Comparison of ENCODE assay signal across 13 cellular contexts in the genomic region with DNA sequence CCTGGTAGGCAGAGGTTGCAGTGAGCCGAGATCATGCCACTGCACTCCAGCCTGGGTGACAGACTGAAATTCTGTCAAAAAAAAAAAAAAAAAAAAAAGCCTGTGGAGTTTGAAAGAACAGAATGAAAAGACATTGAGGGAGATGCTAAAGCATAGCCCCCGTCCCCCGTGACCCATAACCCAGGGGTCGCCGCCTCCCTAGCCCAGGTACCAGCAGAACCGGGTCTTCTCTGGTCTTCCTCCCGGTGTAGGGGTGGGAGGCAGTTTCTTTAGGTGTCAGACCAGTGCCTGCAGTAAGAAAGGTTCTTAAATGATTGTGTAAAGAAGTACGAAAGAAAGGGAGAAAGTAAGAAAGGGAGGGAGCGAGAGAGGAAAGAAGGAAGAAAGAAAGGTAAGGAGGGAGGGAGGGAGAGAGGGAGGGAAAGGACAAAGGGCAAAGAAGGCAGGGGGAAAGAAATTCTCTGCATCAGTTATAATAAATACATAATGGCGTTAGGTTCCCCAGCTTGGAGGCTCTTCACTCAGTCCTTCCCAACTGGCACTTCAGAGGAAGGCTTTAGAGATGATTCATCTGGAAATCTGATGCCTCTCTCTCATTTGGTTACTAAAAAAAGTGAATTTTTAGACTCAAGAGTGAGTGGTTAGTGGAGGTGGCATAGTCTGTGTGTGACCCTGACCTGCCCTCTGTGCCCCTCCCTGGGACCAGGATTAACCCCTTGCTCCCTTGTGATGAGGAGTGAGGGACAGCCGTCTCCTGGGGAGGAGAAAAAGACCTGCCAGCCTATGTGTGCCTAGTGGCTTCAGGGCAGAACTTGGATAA. TPM values are rescaled to one million over a fixed set of nuclear protein-coding genes. Genes with fewer than 3 reads are reported as not detected.
DNase-seq lines count a peak whose midpoint lies in the region; ATAC-seq and TF ChIP-seq lines count a peak whose summit lies in the region.
"Had no signal": no experiment of that assay in that cellular context is flagged by ENCODE, and none has a peak within 500 bp of the region (broad histone marks: within the 10 kb centered on the region; RNA-seq: fewer than 3 reads in every experiment).

No MANE protein-coding gene starts in this region.

- no TSS peak for BruUV-seq in Panc1 (replicated peaks; lab: Mats Ljungman, UMichigan)

- peak overlapping the region; percentile 65 for H3K4me2 ChIP-seq in fibroblast of lung (ENCODE audit: extremely low read depth, insufficient read depth, low read length)

- H3K9me3 ChIP-seq in Panc1 (ENCODE audit: control insufficient read depth, insufficient read depth, low read depth, low read length) = no peaks in the 10 kb centered on the region
- no peaks in the 10 kb centered on the region for H3K9me3 ChIP-seq in fibroblast of lung (ENCODE audit: control insufficient read depth, insufficient read depth, low read depth, low read length)
- H3K9me3 ChIP-seq: thyroid gland had no signal

- in situ Hi-C loops in Panc1 (cut with HindIII; ENCODE audit: low pct_unique_long_range_greater_than_20kb, low sequenced_read_pairs) = no loop called here

- peak overlapping the region; percentile 87 for H3K27ac Mint-ChIP-seq in activated naive CD4-positive, alpha-beta T cell treated with anti-CD3 and anti-CD28 coated beads, Interleukin-2, amount 50 U/mL, for 24 hours
- H3K27ac Mint-ChIP-seq in stimulated activated naive B cell treated with anti-CD40 and anti-IgM and Interleukin-4, amounts not matched to agents 10 μg/mL and 1 μg/mL and 100 μg/mL, for 72 hours = peak overlapping the region; percentile 88

- POLR2A ChIA-PET in Panc1 (lab: Charles Lee) = no interaction called here

- peaks cover 80% of the 10 kb centered on the region for H3K4me1 Mint-ChIP-seq in activated naive CD4-positive, alpha-beta T cell treated with anti-CD3 and anti-CD28 coated beads, Interleukin-2, amount 50 U/mL, for 24 hours
- H3K4me1 Mint-ChIP-seq in stimulated activated naive B cell treated with anti-CD40 and anti-IgM and Interleukin-4, amounts not matched to agents 10 μg/mL and 1 μg/mL and 100 μg/mL, for 72 hours = peaks cover 44 to 86% of the 10 kb centered on the region in 2 donors

- ATAC-seq in Panc1 (peak; percentile 38; the same call in 1 of the 2 replicates), HG02642 (IDR thresholded peaks at IDR 0.05; ENCODE audit: poor library complexity, unreplicated experiment) (no peak)
- ATAC-seq in stimulated activated naive B cell treated with anti-CD40 and anti-IgM and Interleukin-4, amounts not matched to agents 10 μg/mL and 1 μg/mL and 100 μg/mL, for 72 hours (replicated peaks) = no peak

- H3K4me3 Mint-ChIP-seq in activated naive CD4-positive, alpha-beta T cell treated with anti-CD3 and anti-CD28 coated beads, Interleukin-2, amount 50 U/mL, for 24 hours = peak overlapping the region; percentile 20
- peak overlapping the region in 1 of 2 donors; percentile 50 for H3K4me3 Mint-ChIP-seq in stimulated activated naive B cell treated with anti-CD40 and anti-IgM and Interleukin-4, amounts not matched to agents 10 μg/mL and 1 μg/mL and 100 μg/mL, for 72 hours

- no peaks in the 10 kb centered on the region for H4K20me1 ChIP-seq in fibroblast of lung (ENCODE audit: control insufficient read depth, extremely low read depth, insufficient read depth, low read length)

- H2AFZ ChIP-seq in fibroblast of lung (ENCODE audit: low read length) = peak overlapping the region; percentile 57

- no peaks in the 10 kb centered on the region for H3K36me3 ChIP-seq in Panc1 (ENCODE audit: control insufficient read depth, insufficient read depth, low read length)
- no peaks in the 10 kb centered on the region for H3K36me3 ChIP-seq in fibroblast of lung (ENCODE audit: control insufficient read depth, insufficient read depth, low read length)
- H3K36me3 ChIP-seq: thyroid gland had no signal

- H3K27ac ChIP-seq in Panc1 (ENCODE audit: low read length) (no peak overlapping the region), fibroblast of lung (ENCODE audit: insufficient read depth, low read length) (peak overlapping the region; percentile 83)
- H3K27ac ChIP-seq: thyroid gland had no signal

- H3K9me3 Mint-ChIP-seq in activated naive CD4-positive, alpha-beta T cell treated with anti-CD3 and anti-CD28 coated beads, Interleukin-2, amount 50 U/mL, for 24 hours = no peaks in the 10 kb centered on the region
- H3K9me3 Mint-ChIP-seq in stimulated activated naive B cell treated with anti-CD40 and anti-IgM and Interleukin-4, amounts not matched to agents 10 μg/mL and 1 μg/mL and 100 μg/mL, for 72 hours = no peaks in the 10 kb centered on the region

- H3K27me3 ChIP-seq in Panc1 (ENCODE audit: control insufficient read depth, insufficient read depth, low read length) (no peaks in the 10 kb centered on the region; the same call in 1 of the 2 replicates), fibroblast of lung (ENCODE audit: control insufficient read depth, insufficient read depth, low read length) (no peaks in the 10 kb centered on the region)
- H3K27me3 ChIP-seq: thyroid gland had no signal

- no peak for DNase-seq in activated naive CD4-positive, alpha-beta T cell (lab: John Stamatoyannopoulos, UW)
- DNase-seq in Panc1 (ENCODE audit: low read depth, low spot score) (no peak), fibroblast of lung (ENCODE audit: low read depth in 2 of 2) (peak; percentile 72), activated gamma-delta T cell (lab: John Stamatoyannopoulos, UW) (no peak)
- DNase-seq in stimulated activated naive B cell treated with anti-CD40 and anti-IgM and Interleukin-4, amounts not matched to agents 10 μg/mL and 1 μg/mL and 100 μg/mL, for 72 hours = no peak
- no peak for DNase-seq in central memory CD4-positive, alpha-beta T cell
- DNase-seq: activated naive CD4-positive, alpha-beta T cell treated with Interleukin-2 at 50 U/mL for 16 hours; midbrain; NCI-H2081 treated with DMSO at 0.1 percent for 48 hours; thyroid gland had no signal

- H3K4me3 ChIP-seq in Panc1 (ENCODE audit: low read depth in 2 of 2, low read length in 2 of 2) (no peak overlapping the region), fibroblast of lung (replicated peaks in 1 of 4; ENCODE audit: control extremely low read depth in 1 of 4, insufficient read depth in 1 of 4, low read depth in 3 of 4, low read length in 4 of 4) (no peak overlapping the region)
- H3K4me3 ChIP-seq: thyroid gland had no signal

- peaks cover 7% of the 10 kb centered on the region for H3K36me3 Mint-ChIP-seq in activated naive CD4-positive, alpha-beta T cell treated with anti-CD3 and anti-CD28 coated beads, Interleukin-2, amount 50 U/mL, for 24 hours
- peaks cover 15 to 31% of the 10 kb centered on the region in 2 donors for H3K36me3 Mint-ChIP-seq in stimulated activated naive B cell treated with anti-CD40 and anti-IgM and Interleukin-4, amounts not matched to agents 10 μg/mL and 1 μg/mL and 100 μg/mL, for 72 hours

- CTCF ChIA-PET in Panc1 (lab: Charles Lee) = no interaction called here

- peak overlapping the region; percentile 48 for H3K9ac ChIP-seq in fibroblast of lung (ENCODE audit: insufficient read depth, low read length)

- H3K79me2 ChIP-seq in fibroblast of lung (ENCODE audit: control insufficient read depth, insufficient read depth, low read length) = no peaks in the 10 kb centered on the region

- H3K4me1 ChIP-seq in Panc1 (ENCODE audit: control insufficient read depth, insufficient read depth, low read length) (no peaks in the 10 kb centered on the region), fibroblast of lung (ENCODE audit: control insufficient read depth, extremely low read depth, insufficient read depth, low read length) (peaks cover 35% of the 10 kb centered on the region)

- H3K27me3 Mint-ChIP-seq in activated naive CD4-positive, alpha-beta T cell treated with anti-CD3 and anti-CD28 coated beads, Interleukin-2, amount 50 U/mL, for 24 hours = no peaks in the 10 kb centered on the region
- no peaks in the 10 kb centered on the region for H3K27me3 Mint-ChIP-seq in stimulated activated naive B cell treated with anti-CD40 and anti-IgM and Interleukin-4, amounts not matched to agents 10 μg/mL and 1 μg/mL and 100 μg/mL, for 72 hours

- intact Hi-C loops in Panc1 (cut with micrococcal nuclease; ENCODE audit: unreplicated experiment) = no loop called here

- TF ChIP-seq CTCF in Panc1 (IDR thresholded peaks at IDR 0.05) (no peak), fibroblast of lung (conservative IDR thresholded peaks at IDR 0.05 in 1 of 2, IDR thresholded peaks at IDR 0.05 in 1 of 2; ENCODE audit: low read depth in 1 of 2, low read length in 2 of 2) (no peak)

RNA-seq across cellular contexts. Expression of a gene that starts 1.1 kb away (rescaled TPM):
- not detected for total RNA-seq in Panc1 (2021; ENCODE audit: unreplicated experiment)
- polyA plus RNA-seq in Panc1 (2012; ENCODE audit: insufficient read length) = not detected
- 0.17 TPM in 1 of 2 replicates, not detected in the other for total RNA-seq in fibroblast of lung
- 0.54 TPM in 1 of 2 replicates, not detected in the other for polyA plus RNA-seq in fibroblast of lung
- 0.13 and 0.91 TPM in 2 replicates for polyA plus RNA-seq in fibroblast of lung (2012)
- 3.0 TPM in 1 of 2 replicates, not detected in the other for polyA minus RNA-seq in fibroblast of lung (ENCODE audit: low replicate concordance)
- total RNA-seq: thyroid gland had no signal
- polyA plus RNA-seq: esophagus had no signal

RNA-seq across cellular contexts. Expression of a gene that starts 23.4 kb away (rescaled TPM):
- 0.41 TPM for total RNA-seq in Panc1 (2021; ENCODE audit: unreplicated experiment)
- not detected for polyA plus RNA-seq in Panc1 (2012; ENCODE audit: insufficient read length)
- total RNA-seq in fibroblast of lung = 0.26 and 0.33 TPM in 2 replicates
- polyA plus RNA-seq in fibroblast of lung = 1.5 and 4.3 TPM in 2 replicates
- 2.1 and 4.9 TPM in 2 replicates for polyA plus RNA-seq in fibroblast of lung (2012)
- 7.2 and 24.4 TPM in 2 replicates for polyA minus RNA-seq in fibroblast of lung (ENCODE audit: low replicate concordance)

RNA-seq across cellular contexts. Expression of a gene that starts 32.9 kb away (rescaled TPM):
- total RNA-seq in Panc1 (2021; ENCODE audit: unreplicated experiment) (not detected), fibroblast of lung (not detected in 2 replicates)
- not detected for polyA plus RNA-seq in Panc1 (2012; ENCODE audit: insufficient read length)
- polyA plus RNA-seq in fibroblast of lung = not detected in 2 replicates
- not detected in 2 replicates for polyA plus RNA-seq in fibroblast of lung (2012)
- not detected in 2 replicates for polyA minus RNA-seq in fibroblast of lung (ENCODE audit: low replicate concordance)
- total RNA-seq: thyroid gland had no signal

RNA-seq across cellular contexts. Expression of a gene that starts 48.0 kb away (rescaled TPM):
- total RNA-seq in Panc1 (2021; ENCODE audit: unreplicated experiment) (1.4 TPM), fibroblast of lung (not detected in 2 replicates)
- not detected for polyA plus RNA-seq in Panc1 (2012; ENCODE audit: insufficient read length)
- not detected in 2 replicates for polyA plus RNA-seq in fibroblast of lung
- polyA plus RNA-seq in fibroblast of lung (2012) = not detected in 2 replicates
- not detected in 2 replicates for polyA minus RNA-seq in fibroblast of lung (ENCODE audit: low replicate concordance)

Comparison
In these comparisons a context has a peak if more than half of its experiments do, and no peak if none do; other contexts are left out.
1. DNase-seq: peak in fibroblast of lung (2 of 2); none in activated naive CD4-positive, alpha-beta T cell (0 of 4), Panc1 (single experiment), stimulated activated naive B cell treated with anti-CD40 and anti-IgM and Interleukin-4, amounts not matched to agents 10 μg/mL and 1 μg/mL and 100 μg/mL, for 72 hours (single experiment), central memory CD4-positive, alpha-beta T cell (single experiment) and activated gamma-delta T cell (single experiment).